In the genomic region with DNA sequence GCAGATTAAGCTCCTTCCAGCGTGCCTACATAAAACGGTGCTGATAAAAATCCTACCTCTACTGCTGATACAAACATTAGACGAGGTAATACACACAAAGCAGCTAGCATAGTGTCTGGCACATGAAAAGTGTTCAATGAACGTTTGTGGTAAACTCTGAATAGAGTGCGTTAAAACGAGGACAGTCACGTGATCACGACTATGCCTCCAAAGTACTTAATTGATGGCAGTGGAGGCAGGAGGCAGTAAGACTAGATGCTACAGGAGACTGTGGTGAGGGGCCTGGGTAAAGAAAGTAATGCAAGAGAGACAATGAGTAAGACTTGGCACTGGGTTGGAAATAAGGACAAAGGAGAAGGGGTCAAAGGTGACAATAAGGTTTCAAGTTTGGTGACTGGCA, we compare ENCODE assay signal across 32 cellular contexts. TPM values are rescaled to one million over a fixed set of nuclear protein-coding genes. Genes with fewer than 3 reads are reported as not detected.
"Had no signal": no experiment of that assay in that cellular context is flagged by ENCODE, and none has a peak within 500 bp of the region (broad histone marks: within the 10 kb centered on the region; RNA-seq: fewer than 3 reads in every experiment).

No MANE protein-coding gene starts in this region.

- H3K36me3 ChIP-seq: colonic mucosa, esophagus squamous epithelium, gastrocnemius medialis, heart right ventricle, left lung, lower lobe of right lung had no signal

- H3K27me3 ChIP-seq: colonic mucosa, esophagus squamous epithelium, gastrocnemius medialis, heart right ventricle, left lung had no signal

- H3K27ac ChIP-seq: colonic mucosa, epithelial cell of prostate, esophagus squamous epithelium, gastrocnemius medialis, heart right ventricle, left lung, lower lobe of right lung had no signal

- H3K9me3 ChIP-seq: colonic mucosa, esophagus squamous epithelium, gastrocnemius medialis, heart right ventricle, left lung, lower lobe of right lung, mucosa of descending colon had no signal

- H3K4me1 ChIP-seq: colonic mucosa, esophagus squamous epithelium, gastrocnemius medialis, heart right ventricle, left lung, lower lobe of right lung had no signal

- H3K36me3 Mint-ChIP-seq: mesothelial cell of epicardium, naive B cell had no signal

- H3K9me3 Mint-ChIP-seq: dendritic cell treated with granulocyte-macrophage colony-stimulating factor and Interleukin-4, amounts not matched to agents 40 ng/mL and 50 ng/mL, for 4 days; endodermal cell; mesothelial cell of epicardium had no signal

- H3K4me3 ChIP-seq: colonic mucosa, esophagus squamous epithelium, gastrocnemius medialis, heart right ventricle, left lung, lower lobe of right lung, mucosa of descending colon had no signal

- H3K27ac Mint-ChIP-seq: dendritic cell treated with granulocyte-macrophage colony-stimulating factor and Interleukin-4, amounts not matched to agents 40 ng/mL and 50 ng/mL, for 4 days; effector memory CD8-positive, alpha-beta T cell; endodermal cell; mesothelial cell of epicardium; naive B cell had no signal

- H3K27me3 Mint-ChIP-seq: effector memory CD8-positive, alpha-beta T cell had no signal

- H3K4me3 Mint-ChIP-seq: dendritic cell treated with granulocyte-macrophage colony-stimulating factor and Interleukin-4, amounts not matched to agents 40 ng/mL and 50 ng/mL, for 4 days; effector memory CD8-positive, alpha-beta T cell; endodermal cell; mesothelial cell of epicardium; naive B cell had no signal

- DNase-seq: colonic mucosa; cortex of kidney; effector CD8-positive, alpha-beta T cell; effector memory CD8-positive, alpha-beta T cell; endodermal cell; erythroblast; esophagus squamous epithelium; foreskin fibroblast; foreskin melanocyte; gastrocnemius medialis; glutamatergic neuron; head of caudate nucleus; heart right ventricle; hippocampal formation; left cardiac atrium; left lung; left ventricle myocardium superior; lower lobe of right lung; mesenchymal stem cell; mucosa of descending colon; naive B cell had no signal

- ATAC-seq: effector memory CD8-positive, alpha-beta T cell; esophagus mucosa; gastrocnemius medialis; heart right ventricle; left cardiac atrium; left lung; left ventricle myocardium superior; lower lobe of right lung; mucosa of descending colon had no signal

- FAIRE-seq: endometrium, islet of Langerhans, keratinocyte had no signal

- H3K4me1 Mint-ChIP-seq: mesothelial cell of epicardium, naive B cell had no signal

RNA-seq across cellular contexts. Expression of a gene that starts 32.1 kb away (rescaled TPM):
- total RNA-seq: colonic mucosa, dermis microvascular lymphatic vessel endothelial cell, endodermal cell, esophagus mucosa, gastrocnemius medialis, kidney epithelial cell, lung microvascular endothelial cell, mucosa of descending colon, myocyte had no signal
- polyA plus RNA-seq: keratinocyte had no signal
